1 cellular context compared by ENCODE assay signal in genomic region chr12:2411586-2412304, GRCh38.
TF ChIP-seq lines count a peak whose summit lies in the region.

No MANE protein-coding gene starts in this region.

TF ChIP-seq in H1, 55 proteins besides CTCF, POLR2A, EP300 and RAD21:
- TF ChIP-seq ZNF274 (IDR thresholded peaks at IDR 0.05; ENCODE audit: borderline replicate concordance, extremely low read depth, low read length): no peak
